In genomic region chr15:70361891-70362290, GRCh38 we compare ENCODE assay signal across 16 cellular contexts.
A peak's percentile ranks its signal among the peaks of the same experiment; 100 is the strongest.
DNase-seq lines count a peak whose midpoint lies in the region; ATAC-seq, FAIRE-seq and TF ChIP-seq lines count a peak whose summit lies in the region.
"Had no signal": no experiment of that assay in that cellular context is flagged by ENCODE, and none has a peak within 500 bp of the region (broad histone marks: within the 10 kb centered on the region; RNA-seq: fewer than 3 reads in every experiment).

No MANE protein-coding gene starts in this region.

- WGBS in spleen, 5 donors: 90 to 95% (median 93%) methylated on average over 11 of the region's 11 CpGs
- 96 to 100% methylated on average over 1 to 11 of the region's 11 CpGs for WGBS in endodermal cell (ENCODE audit: insufficient coverage in 1 of 2, insufficient read length in 1 of 2), 2 experiments

- no peak overlapping the region for H3K4me3 Mint-ChIP-seq in endodermal cell
- H3K4me3 Mint-ChIP-seq: CD8-positive, alpha-beta memory T cell had no signal

- DNase-seq in NCI-H82 (lab: John Stamatoyannopoulos, UW) (peak; percentile 65), NCI-H82 treated with DMSO at 0.1 percent for 48 hours (lab: John Stamatoyannopoulos, UW; ENCODE audit: unreplicated experiment) (no peak), HTR-8/SVneo (ENCODE audit: insufficient read length, low spot score) (no peak), spleen (peak; percentile 10), endodermal cell (no peak)
- peak; percentile 13 for DNase-seq in activated CD8-positive, alpha-beta memory T cell treated with anti-CD3 and anti-CD28 coated beads, Interleukin-2, amount 50 U/mL, for 48 hours
- DNase-seq: CD8-positive, alpha-beta memory T cell; GDM1; MV-4-11; NCI-H2029; SIG-M5 had no signal

- TF ChIP-seq CTCF in spleen (IDR thresholded peaks at IDR 0.05 in 8 of 11, conservative IDR thresholded peaks at IDR 0.05 in 3 of 11) (no peak), endodermal cell (conservative IDR thresholded peaks at IDR 0.05) (no peak)

- TF ChIP-seq POLR2A in spleen (IDR thresholded peaks at IDR 0.05): no peak

- ATAC-seq in HG03108 (IDR thresholded peaks at IDR 0.05; ENCODE audit: unreplicated experiment): no peak
- no peak for ATAC-seq in GM21825 (IDR thresholded peaks at IDR 0.05; ENCODE audit: unreplicated experiment)
- ATAC-seq: GM12878, K562 had no signal

- intact Hi-C loops in spleen (cut with DNase I; ENCODE audit: low total_unique reads): loop anchor here (10.0 kb wide), 1 partner anchor 627 kb away; no protein-coding TSS in a partner anchor

- H3K4me3 ChIP-seq in spleen: no peak overlapping the region
- H3K4me3 ChIP-seq in endodermal cell (ENCODE audit: low read length): no peak overlapping the region
- H3K4me3 ChIP-seq: BLaER1, GM12878, K562 had no signal

- H3K9me3 ChIP-seq in spleen (no peaks in the 10 kb centered on the region), endodermal cell (ENCODE audit: control insufficient read depth, low read length) (no peaks in the 10 kb centered on the region)

- H3K27me3 ChIP-seq in spleen (replicated peaks in 1 of 7): peaks cover 0 to 10% (median 0%) of the 10 kb centered on the region in 7 donors
- no peaks in the 10 kb centered on the region for H3K27me3 ChIP-seq in endodermal cell (ENCODE audit: control insufficient read depth, insufficient read depth, low read length, poor library complexity, severe bottlenecking)
- H3K27me3 ChIP-seq: BLaER1 had no signal

- no peaks in the 10 kb centered on the region for H3K9me3 Mint-ChIP-seq in endodermal cell

- peaks cover 22% of the 10 kb centered on the region for H3K27me3 Mint-ChIP-seq in endodermal cell (ENCODE audit: insufficient read depth)

- H3K36me3 ChIP-seq in spleen (no peaks in the 10 kb centered on the region), endodermal cell (ENCODE audit: control insufficient read depth, insufficient read depth, low read length) (no peaks in the 10 kb centered on the region)
- H3K36me3 ChIP-seq: BLaER1 had no signal

- H3K27ac ChIP-seq in spleen: no peak overlapping the region
- H3K27ac ChIP-seq in endodermal cell (ENCODE audit: low read depth, low read length): no peak overlapping the region
- H3K27ac ChIP-seq: BLaER1 had no signal

- no peaks in the 10 kb centered on the region for H3K4me1 ChIP-seq in spleen
- no peaks in the 10 kb centered on the region for H3K4me1 ChIP-seq in endodermal cell (ENCODE audit: control insufficient read depth, insufficient read depth, low read length)

- no peak overlapping the region for H3K9ac ChIP-seq in endodermal cell (ENCODE audit: extremely low read depth, low read length, poor library complexity, severe bottlenecking)
- H3K9ac ChIP-seq: BLaER1 had no signal

- H3K4me1 Mint-ChIP-seq in endodermal cell: peaks cover 7% of the 10 kb centered on the region
- H3K4me1 Mint-ChIP-seq: CD8-positive, alpha-beta memory T cell had no signal

- no peak overlapping the region for H3K27ac Mint-ChIP-seq in endodermal cell

- FAIRE-seq in HTR-8/SVneo (lab: Jason Lieb, UNC): peak; percentile 46
- FAIRE-seq: GM12878, K562 had no signal

- no peaks in the 10 kb centered on the region for H3K36me3 Mint-ChIP-seq in endodermal cell (ENCODE audit: low read depth)

Comparison
In these comparisons a context has a peak if more than half of its experiments do, and no peak if none do; other contexts are left out.
1. DNase-seq: peak in NCI-H82 (single experiment), activated CD8-positive, alpha-beta memory T cell treated with anti-CD3 and anti-CD28 coated beads, Interleukin-2, amount 50 U/mL, for 48 hours (single experiment) and spleen (single experiment); none in NCI-H82 treated with DMSO at 0.1 percent for 48 hours (single experiment), HTR-8/SVneo (single experiment) and endodermal cell (single experiment).